ENCODE assay signal across 8 cellular contexts in the genomic region with DNA sequence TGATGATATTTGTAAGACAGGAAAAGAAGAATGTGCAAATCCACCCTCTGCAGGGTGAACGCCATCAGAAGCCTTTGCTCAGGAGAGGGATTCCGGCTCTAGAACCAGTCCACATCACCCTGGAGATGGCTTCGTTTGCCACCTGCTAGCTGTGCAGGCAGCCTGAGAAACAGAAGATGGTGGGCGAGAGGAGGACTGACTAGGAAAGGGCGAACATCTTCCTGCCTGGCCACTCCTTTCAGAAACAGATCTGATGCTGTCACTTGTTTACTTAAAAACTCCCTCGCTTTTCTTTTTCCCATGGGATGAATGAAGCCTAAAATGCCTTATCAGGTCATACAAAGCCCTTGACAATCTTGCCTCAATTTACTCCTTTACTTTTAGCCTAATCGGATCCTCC. TPM values are rescaled to one million over a fixed set of nuclear protein-coding genes. Genes with fewer than 3 reads are reported as not detected.
DNase-seq lines count a peak whose midpoint lies in the region; ATAC-seq, FAIRE-seq and TF ChIP-seq lines count a peak whose summit lies in the region.

No MANE protein-coding gene starts in this region.

- peak overlapping the region; percentile 77 for H3K4me2 ChIP-seq in DND-41 (ENCODE audit: insufficient read depth, low read length)

- no peak for FAIRE-seq in bronchial epithelial cell (lab: Jason Lieb, UNC)

- intact Hi-C loops in testis (cut with DNase I; ENCODE audit: low total_unique reads): no loop called here

- TF ChIP-seq CTCF in DND-41 (IDR thresholded peaks at IDR 0.05; ENCODE audit: borderline replicate concordance, extremely low read depth, low read length, poor library complexity, severe bottlenecking): no peak
- no peak for TF ChIP-seq CTCF in bronchial epithelial cell (IDR thresholded peaks at IDR 0.05; ENCODE audit: insufficient read depth, low read length, severe bottlenecking)
- no peak for TF ChIP-seq CTCF in testis (IDR thresholded peaks at IDR 0.05)

- TF ChIP-seq POLR2A in testis (IDR thresholded peaks at IDR 0.05): no peak

- H3K9me3 ChIP-seq in DND-41 (ENCODE audit: insufficient read depth, low read length, severe bottlenecking): no peaks in the 10 kb centered on the region
- H3K9me3 ChIP-seq in MG63: no peaks in the 10 kb centered on the region
- H3K9me3 ChIP-seq in muscle layer of colon (ENCODE audit: low read length): no peaks in the 10 kb centered on the region
- no peaks in the 10 kb centered on the region for H3K9me3 ChIP-seq in testis

- ATAC-seq in DND-41 (ENCODE audit: insufficient read depth, low read depth): no peak
- ATAC-seq in GM18858 (IDR thresholded peaks at IDR 0.05; ENCODE audit: unreplicated experiment): no peak

- peaks cover 20% of the 10 kb centered on the region for H3K36me3 ChIP-seq in DND-41 (ENCODE audit: insufficient read depth, low read length)
- no peaks in the 10 kb centered on the region; the same call in 1 of the 2 replicates for H3K36me3 ChIP-seq in MG63
- H3K36me3 ChIP-seq in bronchial epithelial cell (ENCODE audit: control insufficient read depth, insufficient read depth, low read length): no peaks in the 10 kb centered on the region
- H3K36me3 ChIP-seq in muscle layer of colon (ENCODE audit: insufficient read depth, low read length): no peaks in the 10 kb centered on the region
- H3K36me3 ChIP-seq in testis (ENCODE audit: low read depth, missing control alignments): no peaks in the 10 kb centered on the region

- WGBS in testis, 2 donors: 10 to 18% methylated on average over 7 of the region's 7 CpGs

- no peak overlapping the region for H2AFZ ChIP-seq in DND-41 (ENCODE audit: low read depth, low read length)

- H3K9ac ChIP-seq in DND-41 (ENCODE audit: low read depth, low read length): peak overlapping the region; percentile 86
- H3K9ac ChIP-seq in muscle layer of colon (ENCODE audit: low read length): no peak overlapping the region

- DNase-seq in DND-41 (peak; percentile 47), MG63 (no peak), bronchial epithelial cell (ENCODE audit: low read depth) (no peak), NCI-H187 treated with DMSO at 0.1 percent for 48 hours (lab: John Stamatoyannopoulos, UW) (no peak), testis (no peak), T1000 (lab: John Stamatoyannopoulos, UW) (no peak)

- H3K4me3 ChIP-seq in DND-41 (ENCODE audit: low read depth in 1 of 2, low read length in 2 of 2) (peak overlapping the region; percentile 90 to 95; a peak in 3 of 4 replicates), MG63 (peak overlapping the region; percentile 70), bronchial epithelial cell (ENCODE audit: low read depth, low read length) (peak overlapping the region; percentile 61), muscle layer of colon (ENCODE audit: low read depth in 1 of 2, low read length in 2 of 2) (peak overlapping the region; percentile 79 to 83), testis (peak overlapping the region in 1 of 2 donors; percentile 93)

- H4K20me1 ChIP-seq in DND-41 (ENCODE audit: insufficient read depth, low read length): peaks cover 25% of the 10 kb centered on the region

- H3K27ac ChIP-seq in DND-41 (ENCODE audit: low read length) (peak overlapping the region; percentile 61), muscle layer of colon (ENCODE audit: low read depth, low read length) (no peak overlapping the region), testis (no peak overlapping the region)

- H3K27me3 ChIP-seq in DND-41 (ENCODE audit: insufficient read depth, low read length, poor library complexity): peaks cover 28% of the 10 kb centered on the region
- H3K27me3 ChIP-seq in MG63: no peaks in the 10 kb centered on the region
- no peaks in the 10 kb centered on the region for H3K27me3 ChIP-seq in bronchial epithelial cell (ENCODE audit: control insufficient read depth, insufficient read depth, low read length)
- H3K27me3 ChIP-seq in muscle layer of colon (ENCODE audit: control insufficient read depth in 1 of 2, insufficient read depth in 2 of 2, low read length in 2 of 2): peaks cover 0 to 13% of the 10 kb centered on the region in 2 donors
- no peaks in the 10 kb centered on the region for H3K27me3 ChIP-seq in testis

- H3K4me1 ChIP-seq in DND-41 (ENCODE audit: insufficient read depth, low read length) (peaks cover 42% of the 10 kb centered on the region), muscle layer of colon (ENCODE audit: insufficient read depth, low read length) (peaks cover 28% of the 10 kb centered on the region), testis (peaks cover 25% of the 10 kb centered on the region)

- H3K79me2 ChIP-seq in DND-41 (ENCODE audit: insufficient read depth, low read length): peaks cover 56% of the 10 kb centered on the region

RNA-seq across cellular contexts. Expression of a gene that starts 1.2 kb away (rescaled TPM):
- 8.8 and 13.3 TPM in 2 replicates for total RNA-seq in MG63 (2014; rRNA removed; shearing (Covaris generic); ENCODE audit: low replicate concordance)
- 20.8 and 25.2 TPM in 2 replicates for total RNA-seq in bronchial epithelial cell
- 10 to 100 TPM; 52.0 to 68.9 TPM for total RNA-seq in testis
- 83.8 TPM for polyA plus RNA-seq in testis (ENCODE audit: insufficient read depth, low read depth, low replicate concordance)

RNA-seq across cellular contexts. Expression of a gene that starts 33.9 kb away (rescaled TPM):
- 18.5 and 21.2 TPM in 2 replicates for total RNA-seq in MG63 (2014; rRNA removed; shearing (Covaris generic); ENCODE audit: low replicate concordance)
- total RNA-seq in bronchial epithelial cell (33.2 and 33.4 TPM in 2 replicates), testis (10 to 100 TPM; 24.3 to 31.4 TPM)
- 27.3 TPM for polyA plus RNA-seq in testis (ENCODE audit: insufficient read depth, low read depth, low replicate concordance)

RNA-seq across cellular contexts. Expression of a gene that starts 34.0 kb away (rescaled TPM):
- 4.7 and 7.9 TPM in 2 replicates for total RNA-seq in MG63 (2014; rRNA removed; shearing (Covaris generic); ENCODE audit: low replicate concordance)
- 12.9 and 17.9 TPM in 2 replicates for total RNA-seq in bronchial epithelial cell
- total RNA-seq in testis: 10 to 100 TPM; 46.0 to 51.1 TPM
- 20.8 TPM for polyA plus RNA-seq in testis (ENCODE audit: insufficient read depth, low read depth, low replicate concordance)

RNA-seq across cellular contexts. Expression of a gene that starts 58.3 kb away (rescaled TPM):
- not detected in 2 replicates for total RNA-seq in MG63 (2014; rRNA removed; shearing (Covaris generic); ENCODE audit: low replicate concordance)
- not detected in 2 replicates for total RNA-seq in bronchial epithelial cell
- 100 to 1,000 TPM in 1 of 2 donors, 10 to 100 TPM in 1; 39.0 to 133 TPM for total RNA-seq in testis
- 77.3 TPM for polyA plus RNA-seq in testis (ENCODE audit: insufficient read depth, low read depth, low replicate concordance)

RNA-seq across cellular contexts. Expression of a gene that starts 59.7 kb away (rescaled TPM):
- not detected in 2 replicates for total RNA-seq in MG63 (2014; rRNA removed; shearing (Covaris generic); ENCODE audit: low replicate concordance)
- total RNA-seq in bronchial epithelial cell: not detected in 2 replicates
- 100 to 1,000 TPM in 1 of 2 donors, 10 to 100 TPM in 1; 53.6 to 177 TPM for total RNA-seq in testis
- 154 TPM for polyA plus RNA-seq in testis (ENCODE audit: insufficient read depth, low read depth, low replicate concordance)
